ENCODE assay signal across 9 cellular contexts in the genomic region with DNA sequence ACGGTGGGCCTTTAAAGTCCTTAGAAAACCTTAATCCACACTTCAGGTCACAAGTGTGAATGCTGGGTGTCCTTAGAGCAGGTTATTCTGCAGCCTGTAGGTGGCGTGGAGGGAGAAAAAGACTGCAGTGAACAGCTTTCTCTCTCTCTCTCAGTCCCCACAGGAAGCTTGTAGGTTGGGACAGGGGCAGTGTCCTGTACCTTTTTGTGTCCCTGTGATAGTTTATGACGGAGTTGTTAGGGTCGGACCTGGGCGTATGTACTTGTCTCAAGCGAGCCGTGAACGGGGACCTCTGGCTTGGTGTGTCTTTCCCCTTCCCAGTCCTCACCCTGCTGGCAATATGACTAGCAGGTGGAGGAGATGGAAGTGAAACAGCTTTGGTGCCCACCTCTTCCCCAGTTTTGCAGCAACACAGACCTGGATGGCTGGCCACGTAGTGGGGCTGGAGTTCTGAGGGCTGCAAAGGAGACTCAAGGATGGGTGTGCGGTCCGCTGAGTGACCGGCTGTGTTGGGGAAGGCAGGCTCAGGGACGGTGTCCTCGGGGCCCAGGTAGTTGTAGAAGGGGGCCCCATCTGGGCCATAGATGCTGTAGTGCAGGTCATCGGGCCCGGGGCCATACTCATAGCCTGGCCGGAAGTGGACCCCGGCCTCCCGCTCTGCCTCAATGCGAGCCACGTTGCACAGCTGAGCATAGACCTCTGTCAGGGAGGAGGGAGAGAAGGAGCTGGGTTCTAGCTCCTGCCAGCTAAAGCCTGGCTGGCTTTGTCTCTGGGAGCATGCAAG. TPM values are rescaled to one million over a fixed set of nuclear protein-coding genes. Genes with fewer than 3 reads are reported as not detected.
DNase-seq lines count a peak whose midpoint lies in the region; ATAC-seq and TF ChIP-seq lines count a peak whose summit lies in the region.
"Had no signal": no experiment of that assay in that cellular context is flagged by ENCODE, and none has a peak within 500 bp of the region (broad histone marks: within the 10 kb centered on the region; RNA-seq: fewer than 3 reads in every experiment).

No MANE protein-coding gene starts in this region.

- POLR2A ChIA-PET in PC-9 (lab: Charles Lee; ENCODE audit: unreplicated experiment): interaction anchor here (0.5 to 1.2 kb wide), 4 partner anchors 8 to 261 kb away, joined by 3 to 5 read pairs (median 4); partner anchors contain the start of gene YLPM1

- H3K4me3 ChIP-seq in AG10803 (ENCODE audit: low read length) (no peak overlapping the region), PC-9 (no peak overlapping the region)

- no peak overlapping the region for H3K4me2 ChIP-seq in PC-9

- peaks cover 11% of the 10 kb centered on the region for H3K4me1 ChIP-seq in PC-9 (replicated peaks; ENCODE audit: insufficient read depth)

- TF ChIP-seq CTCF in AG10803 (conservative IDR thresholded peaks at IDR 0.05; ENCODE audit: low read length): peak; percentile 60
- peak; percentile 76 for TF ChIP-seq CTCF in PC-9 (conservative IDR thresholded peaks at IDR 0.05)

- ATAC-seq in GM18867 (IDR thresholded peaks at IDR 0.05; ENCODE audit: unreplicated experiment): peak; percentile 45
- ATAC-seq in esophagus mucosa: peak; percentile 43
- no peak for ATAC-seq in HG02678 (IDR thresholded peaks at IDR 0.05; ENCODE audit: unreplicated experiment)
- ATAC-seq in GM19455 (IDR thresholded peaks at IDR 0.05; ENCODE audit: unreplicated experiment): no peak

- peak; percentile 35 for DNase-seq in AG10803 (ENCODE audit: low read depth)
- DNase-seq in PC-9: peak in 1 of 2 experiments; percentile 47
- DNase-seq in pons (ENCODE audit: low spot score): peak; percentile 25
- no peak for DNase-seq in stimulated activated CD4-positive, alpha-beta T cell treated with anti-CD3 and anti-CD28 coated beads, Interleukin-4, amount 100 ng/mL, for 24 hours

- intact Hi-C loops in PC-9 (cut with micrococcal nuclease; ENCODE audit: unreplicated experiment): no loop called here

- no peak overlapping the region for H2AFZ ChIP-seq in PC-9

- no peak overlapping the region for H3K27ac ChIP-seq in PC-9
- H3K27ac ChIP-seq: epithelial cell of prostate had no signal

- CTCF ChIA-PET in PC-9 (lab: Charles Lee): interaction anchor here (0.7 to 0.9 kb wide), 2 partner anchors 29 to 107 kb away, joined by 3 read pairs; no protein-coding TSS in a partner anchor

- no TSS peak for BruUV-seq in PC-9 (replicated peaks; lab: Mats Ljungman, UMichigan)

- H3K27me3 ChIP-seq in PC-9 (ENCODE audit: insufficient read depth, low read depth): no peaks in the 10 kb centered on the region

- no peaks in the 10 kb centered on the region for H3K9me2 ChIP-seq in PC-9 (ENCODE audit: insufficient read depth)

- H4K20me1 ChIP-seq in PC-9 (ENCODE audit: insufficient read depth): no peaks in the 10 kb centered on the region; the same call in 1 of the 2 replicates

- H3K36me3 ChIP-seq in PC-9 (ENCODE audit: low read depth): peaks cover 14% of the 10 kb centered on the region; the same call in 1 of the 2 replicates

- H3F3A ChIP-seq in PC-9 (ENCODE audit: insufficient read depth, low read depth): peaks cover 36% of the 10 kb centered on the region

- H3K9me3 ChIP-seq in PC-9 (ENCODE audit: insufficient read depth, low read depth): no peaks in the 10 kb centered on the region

- H3K79me2 ChIP-seq in PC-9 (ENCODE audit: low read depth): no peaks in the 10 kb centered on the region

RNA-seq across cellular contexts. Expression of gene ISCA2, which starts 8.9 kb away (rescaled TPM):
- total RNA-seq in PC-9 (2021) (83.2 and 86.5 TPM in 2 replicates), esophagus mucosa (16.4 TPM)

RNA-seq across cellular contexts. Expression of gene NPC2, which starts 9.3 kb away (rescaled TPM):
- total RNA-seq in PC-9 (2021): 1,010 and 1,208 TPM in 2 replicates
- 100 TPM for total RNA-seq in esophagus mucosa

Comparison
In these comparisons a context has a peak if more than half of its experiments do, and no peak if none do; other contexts are left out.
1. ATAC-seq: peak in GM18867 (single experiment) and esophagus mucosa (single experiment); none in HG02678 (single experiment) and GM19455 (single experiment).